In genomic region chr7:118185163-118185860, GRCh38 we compare ENCODE assay signal across 9 cellular contexts. TPM values are rescaled to one million over a fixed set of nuclear protein-coding genes. Genes with fewer than 3 reads are reported as not detected.
DNase-seq lines count a peak whose midpoint lies in the region; ATAC-seq and TF ChIP-seq lines count a peak whose summit lies in the region.
"Had no signal": no experiment of that assay in that cellular context is flagged by ENCODE, and none has a peak within 500 bp of the region (broad histone marks: within the 10 kb centered on the region; RNA-seq: fewer than 3 reads in every experiment).

No MANE protein-coding gene starts in this region.

- peaks cover 5% of the 10 kb centered on the region for H3K9me3 ChIP-seq in endodermal cell (ENCODE audit: control insufficient read depth, low read length)
- H3K9me3 ChIP-seq in prostate gland, result no peaks in the 10 kb centered on the region

- TF ChIP-seq CTCF in endodermal cell (conservative IDR thresholded peaks at IDR 0.05), result no peak
- TF ChIP-seq CTCF in prostate gland (IDR thresholded peaks at IDR 0.05), result no peak

- H3K36me3 Mint-ChIP-seq in endodermal cell (ENCODE audit: low read depth), result peaks cover 46% of the 10 kb centered on the region

- no peak overlapping the region for H3K27ac Mint-ChIP-seq in endodermal cell

- H3K27me3 Mint-ChIP-seq in endodermal cell (ENCODE audit: insufficient read depth), result no peaks in the 10 kb centered on the region

- H3K36me3 ChIP-seq in endodermal cell (ENCODE audit: control insufficient read depth, insufficient read depth, low read length) (peaks cover 44% of the 10 kb centered on the region), prostate gland (no peaks in the 10 kb centered on the region)

- H3K9me3 Mint-ChIP-seq in endodermal cell, result no peaks in the 10 kb centered on the region

- intact Hi-C loops in prostate gland (cut with DNase I), result loop anchor here (10.0 kb wide), 1 partner anchor 441 kb away; no protein-coding TSS in a partner anchor

- no peak for TF ChIP-seq POLR2A in prostate gland (IDR thresholded peaks at IDR 0.05)

- H3K4me3 ChIP-seq in endodermal cell (ENCODE audit: low read length) (peak overlapping the region; percentile 96), prostate gland (peak overlapping the region; percentile 79 to 87)

- H3K4me3 Mint-ChIP-seq in endodermal cell, result peak overlapping the region; percentile 82

- no peaks in the 10 kb centered on the region for H3K4me1 ChIP-seq in endodermal cell (ENCODE audit: control insufficient read depth, insufficient read depth, low read length)
- no peaks in the 10 kb centered on the region for H3K4me1 ChIP-seq in prostate gland (replicated peaks)

- no peak overlapping the region for H3K27ac ChIP-seq in endodermal cell (ENCODE audit: low read depth, low read length)
- no peak overlapping the region for H3K27ac ChIP-seq in prostate gland

- H3K4me1 Mint-ChIP-seq in endodermal cell, result peaks cover 21% of the 10 kb centered on the region

- H3K27me3 ChIP-seq in endodermal cell (ENCODE audit: control insufficient read depth, insufficient read depth, low read length, poor library complexity, severe bottlenecking) (no peaks in the 10 kb centered on the region), prostate gland (replicated peaks; ENCODE audit: insufficient read depth) (no peaks in the 10 kb centered on the region)

- DNase-seq in GM04503 (ENCODE audit: low read depth) (peak; percentile 50), OCI-M1 (lab: John Stamatoyannopoulos, UW) (peak; percentile 37), endodermal cell (no peak), prostate gland (ENCODE audit: low spot score) (no peak), NCI-H446 treated with DMSO at 0.1 percent for 48 hours (lab: John Stamatoyannopoulos, UW) (no peak), NCI-H1436 (lab: John Stamatoyannopoulos, UW) (no peak)

- no peak for ATAC-seq in GM19351 (IDR thresholded peaks at IDR 0.05; ENCODE audit: unreplicated experiment)
- ATAC-seq in HG03097 (IDR thresholded peaks at IDR 0.05; ENCODE audit: low FRiP score, unreplicated experiment), result no peak

- 92 to 100% methylated on average over 1 to 5 of the region's 6 CpGs for WGBS in endodermal cell (ENCODE audit: insufficient coverage in 1 of 2, insufficient read length in 1 of 2), 2 experiments
- WGBS in prostate gland, result 64% methylated on average over 6 of the region's 6 CpGs

- H3K9ac ChIP-seq in endodermal cell (ENCODE audit: extremely low read depth, low read length, poor library complexity, severe bottlenecking), result peak overlapping the region; percentile 89

RNA-seq across cellular contexts. Expression of gene LSM8, which starts 1.3 kb away (rescaled TPM):
- total RNA-seq in endodermal cell (10 to 100 TPM; 47.9 to 61.4 TPM), prostate gland (10 to 100 TPM; 24.8 to 29.3 TPM)
- 47.6 TPM for polyA plus RNA-seq in endodermal cell (2013, experiment 1 of 2)
- 45.0 TPM for polyA plus RNA-seq in endodermal cell (2013, experiment 2 of 2)

RNA-seq across cellular contexts. Expression of gene ANKRD7, which starts 39.2 kb away (rescaled TPM):
- total RNA-seq in endodermal cell (not detected), prostate gland (10 to 100 TPM in 1 of 2 donors, under 1 TPM in 1; 0.36 to 73.0 TPM)
- polyA plus RNA-seq in endodermal cell (2013, experiment 1 of 2), result not detected
- polyA plus RNA-seq in endodermal cell (2013, experiment 2 of 2), result not detected
- total RNA-seq: glomerular endothelial cell had no signal

Comparison
In these comparisons a context has a peak if more than half of its experiments do, and no peak if none do; other contexts are left out.
1. DNase-seq: peak in GM04503 (single experiment) and OCI-M1 (single experiment); none in endodermal cell (single experiment), prostate gland (single experiment), NCI-H446 treated with DMSO at 0.1 percent for 48 hours (single experiment) and NCI-H1436 (single experiment).